1 cellular context compared by ENCODE assay signal in the genomic region with DNA sequence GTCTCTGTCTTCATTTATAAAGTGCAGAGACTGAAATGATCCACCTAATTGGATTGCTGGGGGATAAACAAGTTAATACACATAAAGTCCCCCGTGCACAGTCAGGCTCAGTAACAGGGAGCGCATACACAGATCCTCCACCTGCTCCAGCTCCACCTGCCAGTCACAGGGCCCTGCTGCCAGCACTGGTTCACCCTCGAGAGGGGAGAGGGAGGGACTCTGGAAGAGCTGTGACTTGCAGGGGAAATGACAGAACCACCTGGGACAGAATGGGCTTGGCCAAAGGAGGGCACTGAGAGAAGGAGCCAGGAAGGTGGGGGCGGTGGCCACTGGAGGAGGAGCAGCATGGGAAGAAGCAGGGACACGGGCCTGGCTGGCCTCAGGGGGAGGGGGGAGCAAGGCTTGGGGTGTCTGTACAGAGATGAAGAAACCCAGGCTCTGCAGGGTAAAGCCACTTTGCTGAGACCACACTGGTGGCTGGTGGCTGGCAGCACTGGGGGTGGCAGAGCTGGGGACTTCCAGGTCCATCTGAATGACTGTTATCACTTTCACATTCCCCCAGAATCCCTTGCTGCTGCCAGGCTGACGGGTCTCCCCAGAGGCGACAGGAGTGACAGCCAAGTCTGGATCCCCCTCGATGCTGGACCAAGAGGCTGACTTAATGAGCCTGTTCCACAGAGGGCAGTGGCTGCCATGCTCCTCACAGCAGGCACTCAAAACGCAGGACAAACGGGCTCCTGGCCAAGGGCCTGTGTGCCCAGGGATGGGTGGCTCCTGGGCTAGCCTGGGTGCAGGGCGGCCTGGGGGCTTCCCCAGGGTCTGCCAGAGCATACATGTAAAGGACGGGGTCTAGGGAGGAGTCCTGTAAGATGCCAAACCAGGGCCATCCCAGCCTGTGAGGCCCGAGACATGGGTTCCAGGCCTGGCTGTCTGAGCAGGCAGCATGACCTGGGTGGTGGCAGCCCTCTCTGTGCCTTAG.
TF ChIP-seq lines count a peak whose summit lies in the region.

No MANE protein-coding gene starts in this region.

TF ChIP-seq in GM12878, 131 proteins besides CTCF, POLR2A, EP300 and RAD21:
- TF ChIP-seq IKZF2 (IDR thresholded peaks at IDR 0.05) (peak; percentile 20 to 34; a peak in 1 of 4 replicates), IKZF1 (conservative IDR thresholded peaks at IDR 0.05) (peak; percentile 47), NBN (IDR thresholded peaks at IDR 0.05) (no peak), ZZZ3 (IDR thresholded peaks at IDR 0.05; ENCODE audit: control insufficient read depth, insufficient read length, low read depth) (no peak), GATAD2B (conservative IDR thresholded peaks at IDR 0.05; ENCODE audit: low read depth) (0 out of 2 replicates have a peak, but pooled peaks have one; percentile 27)
- TF ChIP-seq, protein P1, sequence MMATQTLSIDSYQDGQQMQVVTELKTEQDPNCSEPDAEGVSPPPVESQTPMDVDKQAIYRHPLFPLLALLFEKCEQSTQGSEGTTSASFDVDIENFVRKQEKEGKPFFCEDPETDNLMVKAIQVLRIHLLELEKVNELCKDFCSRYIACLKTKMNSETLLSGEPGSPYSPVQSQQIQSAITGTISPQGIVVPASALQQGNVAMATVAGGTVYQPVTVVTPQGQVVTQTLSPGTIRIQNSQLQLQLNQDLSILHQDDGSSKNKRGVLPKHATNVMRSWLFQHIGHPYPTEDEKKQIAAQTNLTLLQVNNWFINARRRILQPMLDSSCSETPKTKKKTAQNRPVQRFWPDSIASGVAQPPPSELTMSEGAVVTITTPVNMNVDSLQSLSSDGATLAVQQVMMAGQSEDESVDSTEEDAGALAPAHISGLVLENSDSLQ (IDR thresholded peaks at IDR 0.05): peak; percentile 65; the same call in 1 of the 2 replicates
- TF ChIP-seq, protein P2, sequence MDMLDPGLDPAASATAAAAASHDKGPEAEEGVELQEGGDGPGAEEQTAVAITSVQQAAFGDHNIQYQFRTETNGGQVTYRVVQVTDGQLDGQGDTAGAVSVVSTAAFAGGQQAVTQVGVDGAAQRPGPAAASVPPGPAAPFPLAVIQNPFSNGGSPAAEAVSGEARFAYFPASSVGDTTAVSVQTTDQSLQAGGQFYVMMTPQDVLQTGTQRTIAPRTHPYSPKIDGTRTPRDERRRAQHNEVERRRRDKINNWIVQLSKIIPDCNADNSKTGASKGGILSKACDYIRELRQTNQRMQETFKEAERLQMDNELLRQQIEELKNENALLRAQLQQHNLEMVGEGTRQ (IDR thresholded peaks at IDR 0.05; ENCODE audit: borderline replicate concordance, low read depth, low read length): no peak
- TF ChIP-seq, protein P3, sequence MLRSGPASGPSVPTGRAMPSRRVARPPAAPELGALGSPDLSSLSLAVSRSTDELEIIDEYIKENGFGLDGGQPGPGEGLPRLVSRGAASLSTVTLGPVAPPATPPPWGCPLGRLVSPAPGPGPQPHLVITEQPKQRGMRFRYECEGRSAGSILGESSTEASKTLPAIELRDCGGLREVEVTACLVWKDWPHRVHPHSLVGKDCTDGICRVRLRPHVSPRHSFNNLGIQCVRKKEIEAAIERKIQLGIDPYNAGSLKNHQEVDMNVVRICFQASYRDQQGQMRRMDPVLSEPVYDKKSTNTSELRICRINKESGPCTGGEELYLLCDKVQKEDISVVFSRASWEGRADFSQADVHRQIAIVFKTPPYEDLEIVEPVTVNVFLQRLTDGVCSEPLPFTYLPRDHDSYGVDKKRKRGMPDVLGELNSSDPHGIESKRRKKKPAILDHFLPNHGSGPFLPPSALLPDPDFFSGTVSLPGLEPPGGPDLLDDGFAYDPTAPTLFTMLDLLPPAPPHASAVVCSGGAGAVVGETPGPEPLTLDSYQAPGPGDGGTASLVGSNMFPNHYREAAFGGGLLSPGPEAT (IDR thresholded peaks at IDR 0.05; ENCODE audit: low read depth): 0 out of 2 replicates have a peak, but pooled peaks have one; percentile 22
- TF ChIP-seq, protein P4, sequence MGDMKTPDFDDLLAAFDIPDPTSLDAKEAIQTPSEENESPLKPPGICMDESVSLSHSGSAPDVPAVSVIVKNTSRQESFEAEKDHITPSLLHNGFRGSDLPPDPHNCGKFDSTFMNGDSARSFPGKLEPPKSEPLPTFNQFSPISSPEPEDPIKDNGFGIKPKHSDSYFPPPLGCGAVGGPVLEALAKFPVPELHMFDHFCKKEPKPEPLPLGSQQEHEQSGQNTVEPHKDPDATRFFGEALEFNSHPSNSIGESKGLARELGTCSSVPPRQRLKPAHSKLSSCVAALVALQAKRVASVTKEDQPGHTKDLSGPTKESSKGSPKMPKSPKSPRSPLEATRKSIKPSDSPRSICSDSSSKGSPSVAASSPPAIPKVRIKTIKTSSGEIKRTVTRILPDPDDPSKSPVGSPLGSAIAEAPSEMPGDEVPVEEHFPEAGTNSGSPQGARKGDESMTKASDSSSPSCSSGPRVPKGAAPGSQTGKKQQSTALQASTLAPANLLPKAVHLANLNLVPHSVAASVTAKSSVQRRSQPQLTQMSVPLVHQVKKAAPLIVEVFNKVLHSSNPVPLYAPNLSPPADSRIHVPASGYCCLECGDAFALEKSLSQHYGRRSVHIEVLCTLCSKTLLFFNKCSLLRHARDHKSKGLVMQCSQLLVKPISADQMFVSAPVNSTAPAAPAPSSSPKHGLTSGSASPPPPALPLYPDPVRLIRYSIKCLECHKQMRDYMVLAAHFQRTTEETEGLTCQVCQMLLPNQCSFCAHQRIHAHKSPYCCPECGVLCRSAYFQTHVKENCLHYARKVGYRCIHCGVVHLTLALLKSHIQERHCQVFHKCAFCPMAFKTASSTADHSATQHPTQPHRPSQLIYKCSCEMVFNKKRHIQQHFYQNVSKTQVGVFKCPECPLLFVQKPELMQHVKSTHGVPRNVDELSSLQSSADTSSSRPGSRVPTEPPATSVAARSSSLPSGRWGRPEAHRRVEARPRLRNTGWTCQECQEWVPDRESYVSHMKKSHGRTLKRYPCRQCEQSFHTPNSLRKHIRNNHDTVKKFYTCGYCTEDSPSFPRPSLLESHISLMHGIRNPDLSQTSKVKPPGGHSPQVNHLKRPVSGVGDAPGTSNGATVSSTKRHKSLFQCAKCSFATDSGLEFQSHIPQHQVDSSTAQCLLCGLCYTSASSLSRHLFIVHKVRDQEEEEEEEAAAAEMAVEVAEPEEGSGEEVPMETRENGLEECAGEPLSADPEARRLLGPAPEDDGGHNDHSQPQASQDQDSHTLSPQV (IDR thresholded peaks at IDR 0.05): 0 out of 2 replicates have a peak, but pooled peaks have one; percentile 40
- TF ChIP-seq, protein P5, sequence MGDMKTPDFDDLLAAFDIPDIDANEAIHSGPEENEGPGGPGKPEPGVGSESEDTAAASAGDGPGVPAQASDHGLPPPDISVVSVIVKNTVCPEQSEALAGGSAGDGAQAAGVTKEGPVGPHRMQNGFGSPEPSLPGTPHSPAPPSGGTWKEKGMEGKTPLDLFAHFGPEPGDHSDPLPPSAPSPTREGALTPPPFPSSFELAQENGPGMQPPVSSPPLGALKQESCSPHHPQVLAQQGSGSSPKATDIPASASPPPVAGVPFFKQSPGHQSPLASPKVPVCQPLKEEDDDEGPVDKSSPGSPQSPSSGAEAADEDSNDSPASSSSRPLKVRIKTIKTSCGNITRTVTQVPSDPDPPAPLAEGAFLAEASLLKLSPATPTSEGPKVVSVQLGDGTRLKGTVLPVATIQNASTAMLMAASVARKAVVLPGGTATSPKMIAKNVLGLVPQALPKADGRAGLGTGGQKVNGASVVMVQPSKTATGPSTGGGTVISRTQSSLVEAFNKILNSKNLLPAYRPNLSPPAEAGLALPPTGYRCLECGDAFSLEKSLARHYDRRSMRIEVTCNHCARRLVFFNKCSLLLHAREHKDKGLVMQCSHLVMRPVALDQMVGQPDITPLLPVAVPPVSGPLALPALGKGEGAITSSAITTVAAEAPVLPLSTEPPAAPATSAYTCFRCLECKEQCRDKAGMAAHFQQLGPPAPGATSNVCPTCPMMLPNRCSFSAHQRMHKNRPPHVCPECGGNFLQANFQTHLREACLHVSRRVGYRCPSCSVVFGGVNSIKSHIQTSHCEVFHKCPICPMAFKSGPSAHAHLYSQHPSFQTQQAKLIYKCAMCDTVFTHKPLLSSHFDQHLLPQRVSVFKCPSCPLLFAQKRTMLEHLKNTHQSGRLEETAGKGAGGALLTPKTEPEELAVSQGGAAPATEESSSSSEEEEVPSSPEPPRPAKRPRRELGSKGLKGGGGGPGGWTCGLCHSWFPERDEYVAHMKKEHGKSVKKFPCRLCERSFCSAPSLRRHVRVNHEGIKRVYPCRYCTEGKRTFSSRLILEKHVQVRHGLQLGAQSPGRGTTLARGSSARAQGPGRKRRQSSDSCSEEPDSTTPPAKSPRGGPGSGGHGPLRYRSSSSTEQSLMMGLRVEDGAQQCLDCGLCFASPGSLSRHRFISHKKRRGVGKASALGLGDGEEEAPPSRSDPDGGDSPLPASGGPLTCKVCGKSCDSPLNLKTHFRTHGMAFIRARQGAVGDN (IDR thresholded peaks at IDR 0.05): peak; percentile 81
